In the genomic region with DNA sequence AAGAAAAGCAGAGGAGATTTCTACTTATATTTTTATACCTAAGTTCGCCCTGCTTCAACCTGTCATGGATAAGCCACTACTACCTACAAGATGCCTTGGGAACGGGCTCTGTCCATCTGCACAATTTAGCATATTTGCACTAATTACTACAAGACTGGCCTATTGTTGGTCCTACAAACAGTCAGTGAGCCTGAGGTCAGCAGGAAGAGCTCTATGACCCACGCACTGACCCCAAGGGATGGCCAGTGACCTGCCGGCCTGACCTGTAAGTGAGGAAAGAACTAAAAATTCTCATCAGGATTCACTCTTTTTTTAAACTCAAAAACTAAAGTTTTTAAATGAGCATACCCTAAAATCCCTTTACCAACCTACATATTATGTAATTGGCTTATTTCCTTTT, we compare ENCODE assay signal across 25 cellular contexts.
DNase-seq lines count a peak whose midpoint lies in the region; ATAC-seq, FAIRE-seq and TF ChIP-seq lines count a peak whose summit lies in the region.
"Had no signal": no experiment of that assay in that cellular context is flagged by ENCODE, and none has a peak within 500 bp of the region (broad histone marks: within the 10 kb centered on the region; RNA-seq: fewer than 3 reads in every experiment).

No MANE protein-coding gene starts in this region.

- no peak for FAIRE-seq in K562 (lab: Jason Lieb, UNC)
- FAIRE-seq in H1 (lab: Jason Lieb, UNC): no peak
- FAIRE-seq: A204.1, D721Med, G401.6, GM12891, GM19239 had no signal

- TF ChIP-seq POLR2A in K562 (conservative IDR thresholded peaks at IDR 0.05) (no peak), H1 (IDR thresholded peaks at IDR 0.05; ENCODE audit: control extremely low read depth in 1 of 2, low read depth in 2 of 2, low read length in 2 of 2) (no peak)

- H2AFZ ChIP-seq in K562 (ENCODE audit: low read depth, low read length): peak overlapping the region; percentile 50
- no peak overlapping the region for H2AFZ ChIP-seq in H1 (ENCODE audit: low read length)
- H2AFZ ChIP-seq in neural progenitor cell (replicated peaks): no peak overlapping the region

- no peaks in the 10 kb centered on the region for H3F3A ChIP-seq in neural progenitor cell (ENCODE audit: low read depth)

- H4K91ac ChIP-seq in H1 (replicated peaks; ENCODE audit: insufficient read length, low read length): no peak overlapping the region

- H4K20me1 ChIP-seq in K562 (replicated peaks; ENCODE audit: control insufficient read depth, insufficient read depth, low read length): no peaks in the 10 kb centered on the region
- H4K20me1 ChIP-seq in H1 (replicated peaks in 1 of 2; ENCODE audit: control insufficient read depth in 1 of 2, insufficient read depth in 2 of 2, low read length in 2 of 2): no peaks in the 10 kb centered on the region
- no peaks in the 10 kb centered on the region for H4K20me1 ChIP-seq in neural progenitor cell (ENCODE audit: low read depth)
- H4K20me1 ChIP-seq: BLaER1 had no signal

- TF ChIP-seq EP300 in K562 (IDR thresholded peaks at IDR 0.05; ENCODE audit: low read length): no peak
- no peak for TF ChIP-seq EP300 in H1 (IDR thresholded peaks at IDR 0.05; ENCODE audit: borderline replicate concordance in 1 of 2, low read depth in 2 of 2, low read length in 2 of 2)

- no peak overlapping the region for H3K9ac ChIP-seq in K562 (ENCODE audit: insufficient read depth in 1 of 2, low read depth in 2 of 2, low read length in 2 of 2)
- H3K9ac ChIP-seq in H1 (replicated peaks in 1 of 4; ENCODE audit: extremely low read depth in 1 of 4, low read depth in 3 of 4, low read length in 3 of 4): no peak overlapping the region
- H3K9ac ChIP-seq in neural progenitor cell: no peak overlapping the region
- H3K9ac ChIP-seq: BLaER1 had no signal

- H3K14ac ChIP-seq in H1 (ENCODE audit: insufficient read length): no peak overlapping the region

- POLR2A ChIA-PET in K562 (lab: Yijun Ruan, JAX) (no interaction called here), H1 (lab: Charles Lee; ENCODE audit: partially characterized antibody) (no interaction called here)
- POLR2A ChIA-PET in CD8-positive, alpha-beta T cell (lab: Charles Lee): no interaction called here

- H3K4me1 ChIP-seq in K562 (replicated peaks in 1 of 2; ENCODE audit: control insufficient read depth in 2 of 2, insufficient read depth in 2 of 2, low read length in 2 of 2): peaks cover 0 to 4% of the 10 kb centered on the region in 2 experiments; a peak in 1 of 5 replicates
- H3K4me1 ChIP-seq in H1 (replicated peaks in 1 of 4; ENCODE audit: control insufficient read depth in 3 of 4, insufficient read depth in 4 of 4, low read length in 3 of 4): peaks cover 0 to 6% (median 2%) of the 10 kb centered on the region in 4 experiments; a peak in 4 of 7 replicates
- peaks cover 27% of the 10 kb centered on the region for H3K4me1 ChIP-seq in neural progenitor cell
- H3K4me1 ChIP-seq in CD8-positive, alpha-beta T cell (ENCODE audit: insufficient read depth, low read length): no peaks in the 10 kb centered on the region
- H3K4me1 ChIP-seq: BE2C, BLaER1, Caco-2 had no signal

- no peaks in the 10 kb centered on the region for H3K36me3 ChIP-seq in K562 (ENCODE audit: control insufficient read depth, insufficient read depth, low read length)
- no peaks in the 10 kb centered on the region; a peak in 1 of 8 replicates for H3K36me3 ChIP-seq in H1 (ENCODE audit: control insufficient read depth in 2 of 4, insufficient read depth in 4 of 4, low read length in 3 of 4)
- H3K36me3 ChIP-seq in neural progenitor cell: no peaks in the 10 kb centered on the region
- H3K36me3 ChIP-seq in CD8-positive, alpha-beta T cell (ENCODE audit: insufficient read depth, low read length): no peaks in the 10 kb centered on the region
- H3K36me3 ChIP-seq: BE2C, BLaER1 had no signal

- no peaks in the 10 kb centered on the region for H3K9me3 Mint-ChIP-seq in nephron progenitor cell
- H3K9me3 Mint-ChIP-seq in neural progenitor cell: no peaks in the 10 kb centered on the region
- no peaks in the 10 kb centered on the region for H3K9me3 Mint-ChIP-seq in CD8-positive, alpha-beta T cell
- H3K9me3 Mint-ChIP-seq: CD14-positive monocyte; CD4-positive, alpha-beta memory T cell; CD4-positive, CD25-positive, alpha-beta regulatory T cell had no signal

- no peak overlapping the region for H2BK120ac ChIP-seq in H1 (replicated peaks; ENCODE audit: low read depth, low read length)

- H3K23ac ChIP-seq in H1 (ENCODE audit: insufficient read length): no peak overlapping the region

- H3K27ac Mint-ChIP-seq in nephron progenitor cell (no peak overlapping the region), neural progenitor cell (no peak overlapping the region)
- H3K27ac Mint-ChIP-seq in CD8-positive, alpha-beta T cell: no peak overlapping the region
- H3K27ac Mint-ChIP-seq: CD14-positive monocyte; CD4-positive, alpha-beta memory T cell; CD4-positive, CD25-positive, alpha-beta regulatory T cell had no signal

- no peak for DNase-seq in K562 (ENCODE audit: extremely low read depth in 1 of 4, low spot score in 3 of 4)
- DNase-seq in H1 (ENCODE audit: low read depth in 1 of 2, low spot score in 2 of 2): no peak
- DNase-seq in nephron progenitor cell: peak; percentile 5
- DNase-seq in neural progenitor cell (ENCODE audit: low spot score): peak; percentile 53
- no peak for DNase-seq in CD8-positive, alpha-beta T cell
- no peak for DNase-seq in NOMO-1 (lab: John Stamatoyannopoulos, UW; ENCODE audit: unreplicated experiment in 2 of 2)
- no peak for DNase-seq in activated T-cell treated with anti-CD3 and anti-CD28 coated beads for 4 hours
- DNase-seq: 8988T; ACHN; BE2C; C1 segment of cervical spinal cord; Caco-2; Calu3; CD4-positive, alpha-beta memory T cell; CD4-positive, CD25-positive, alpha-beta regulatory T cell; DMS79 treated with DMSO at 0.1 percent for 48 hours; GF-D8 had no signal

- no peaks in the 10 kb centered on the region for H3K27me3 ChIP-seq in K562 (ENCODE audit: control insufficient read depth in 2 of 2, insufficient read depth in 2 of 2, low read length in 2 of 2)
- H3K27me3 ChIP-seq in H1 (replicated peaks in 1 of 4; ENCODE audit: control insufficient read depth in 3 of 4, extremely low read depth in 1 of 4, insufficient read depth in 3 of 4, low read length in 3 of 4): no peaks in the 10 kb centered on the region
- no peaks in the 10 kb centered on the region for H3K27me3 ChIP-seq in neural progenitor cell
- H3K27me3 ChIP-seq in CD8-positive, alpha-beta T cell (ENCODE audit: insufficient read depth, low read length): no peaks in the 10 kb centered on the region
- H3K27me3 ChIP-seq: BE2C, BLaER1 had no signal

- in situ Hi-C loops in K562 (cut with MboI): no loop called here

- 0 out of 2 replicates have a peak overlapping the region, but pooled peaks have one; percentile 4 for H2BK20ac ChIP-seq in H1 (ENCODE audit: low read length)

- no peak overlapping the region for H3K4ac ChIP-seq in H1 (replicated peaks; ENCODE audit: insufficient read length, low read depth, low read length)

- TF ChIP-seq RAD21 in K562 (CRISPR knock-in tag; conservative IDR thresholded peaks at IDR 0.05 in 1 of 2, IDR thresholded peaks at IDR 0.05 in 1 of 2): no peak
- no peak for TF ChIP-seq RAD21 in H1 (IDR thresholded peaks at IDR 0.05 in 1 of 2, conservative IDR thresholded peaks at IDR 0.05 in 1 of 2; ENCODE audit: low read depth in 2 of 2, low read length in 2 of 2)

- H3K27me3 Mint-ChIP-seq in nephron progenitor cell (ENCODE audit: low read depth, poor library complexity) (no peaks in the 10 kb centered on the region), neural progenitor cell (ENCODE audit: insufficient read depth, low read depth) (peaks cover 2% of the 10 kb centered on the region)
- H3K27me3 Mint-ChIP-seq in CD8-positive, alpha-beta T cell (ENCODE audit: low read depth): no peaks in the 10 kb centered on the region
- H3K27me3 Mint-ChIP-seq: CD4-positive, CD25-positive, alpha-beta regulatory T cell had no signal

- no TSS peak for BruUV-seq in K562 (replicated peaks; lab: Mats Ljungman, UMichigan)

- no peak overlapping the region for H2BK5ac ChIP-seq in H1 (ENCODE audit: low read depth, low read length)

- H3K4me1 Mint-ChIP-seq in nephron progenitor cell (peaks cover 51% of the 10 kb centered on the region), neural progenitor cell (peaks cover 46% of the 10 kb centered on the region)
- no peaks in the 10 kb centered on the region for H3K4me1 Mint-ChIP-seq in CD8-positive, alpha-beta T cell (ENCODE audit: low read depth)
- H3K4me1 Mint-ChIP-seq: CD14-positive monocyte; CD4-positive, alpha-beta memory T cell; CD4-positive, CD25-positive, alpha-beta regulatory T cell had no signal

- H3K79me1 ChIP-seq in H1 (ENCODE audit: low read depth, low read length): no peaks in the 10 kb centered on the region

- H3K4me3 ChIP-seq in K562 (no peak overlapping the region), H1 (ENCODE audit: extremely low read depth in 1 of 4, insufficient read depth in 2 of 4, low read depth in 3 of 4, low read length in 4 of 4) (no peak overlapping the region), neural progenitor cell (no peak overlapping the region)
- H3K4me3 ChIP-seq in CD8-positive, alpha-beta T cell (ENCODE audit: low read depth, low read length): no peak overlapping the region
- H3K4me3 ChIP-seq: BLaER1 had no signal

- 56% methylated on average over 4 of the region's 4 CpGs for WGBS in K562 (ENCODE audit: insufficient coverage, low coverage, missing lambda C conversion rate)
- 82% methylated on average over 4 of the region's 4 CpGs; no CpG with 5 or more reads in 1 of the 2 experiments for WGBS in H1 (ENCODE audit: extremely low coverage in 1 of 2, insufficient coverage in 1 of 2, insufficient read length in 1 of 2, insufficient replicate concordance in 2 of 2, low coverage in 1 of 2, low lambda C conversion rate in 2 of 2, missing lambda C conversion rate in 1 of 2), 2 experiments

- H3K9me1 ChIP-seq in K562 (ENCODE audit: control insufficient read depth, insufficient read depth, low read length): no peaks in the 10 kb centered on the region

- no peak overlapping the region for H4K5ac ChIP-seq in H1 (ENCODE audit: insufficient read length, low read depth, low read length)

- H3K4me3 Mint-ChIP-seq in nephron progenitor cell (no peak overlapping the region), neural progenitor cell (no peak overlapping the region)
- H3K4me3 Mint-ChIP-seq in CD8-positive, alpha-beta T cell: no peak overlapping the region
- H3K4me3 Mint-ChIP-seq: CD14-positive monocyte; CD4-positive, alpha-beta memory T cell; CD4-positive, CD25-positive, alpha-beta regulatory T cell had no signal

- H3K27ac ChIP-seq in K562 (ENCODE audit: extremely low read depth, low read depth, low read length) (no peak overlapping the region), H1 (ENCODE audit: low read depth, low read length) (no peak overlapping the region), neural progenitor cell (no peak overlapping the region)
- no peak overlapping the region for H3K27ac ChIP-seq in CD8-positive, alpha-beta T cell (ENCODE audit: low read depth, low read length)
- H3K27ac ChIP-seq: BLaER1 had no signal

- H3K56ac ChIP-seq in H1 (replicated peaks; ENCODE audit: insufficient read length, low read depth, low read length): no peak overlapping the region

- H3K9me3 ChIP-seq in K562 (replicated peaks; ENCODE audit: control insufficient read depth, insufficient read depth, low read depth, low read length): no peaks in the 10 kb centered on the region
- no peaks in the 10 kb centered on the region for H3K9me3 ChIP-seq in H1 (ENCODE audit: insufficient read depth in 2 of 2, low read depth in 1 of 2, low read length in 1 of 2)
- no peaks in the 10 kb centered on the region for H3K9me3 ChIP-seq in neural progenitor cell (ENCODE audit: low read depth)
- no peaks in the 10 kb centered on the region for H3K9me3 ChIP-seq in CD8-positive, alpha-beta T cell (ENCODE audit: low read length)
- H3K9me3 ChIP-seq: BE2C, BLaER1, Caco-2 had no signal

- CTCF ChIA-PET in K562 (lab: Yijun Ruan, JAX; ENCODE audit: low intra/inter-chr PET ratio) (no interaction called here), H1 (lab: Charles Lee; ENCODE audit: partially characterized antibody) (no interaction called here)
- CTCF ChIA-PET in CD8-positive, alpha-beta T cell (lab: Charles Lee): no interaction called here

- no peak overlapping the region for H2BK12ac ChIP-seq in H1 (ENCODE audit: low read depth, low read length)

- H2BK15ac ChIP-seq in H1 (ENCODE audit: low read length): no peak overlapping the region

- intact Hi-C loops in K562 (cut with micrococcal nuclease): no loop called here
- intact Hi-C loops in CD8-positive, alpha-beta T cell (cut with DNase I, micrococcal nuclease): no loop called here

- ATAC-seq in K562 (peak; percentile 57), HG02981 (IDR thresholded peaks at IDR 0.05; ENCODE audit: unreplicated experiment) (no peak)
- ATAC-seq in CD8-positive, alpha-beta T cell: no peak

- no peak overlapping the region for H4K8ac ChIP-seq in H1 (ENCODE audit: extremely low read depth, insufficient read depth, low read length)

- H3K79me2 ChIP-seq in K562 (ENCODE audit: control insufficient read depth, insufficient read depth, low read length) (no peaks in the 10 kb centered on the region), H1 (ENCODE audit: control insufficient read depth in 1 of 2, insufficient read depth in 2 of 2, low read length in 2 of 2) (no peaks in the 10 kb centered on the region), neural progenitor cell (ENCODE audit: low read depth) (no peaks in the 10 kb centered on the region)

- no peak for TF ChIP-seq CTCF in K562 (IDR thresholded peaks at IDR 0.05 in 2 of 3, conservative IDR thresholded peaks at IDR 0.05 in 1 of 3; ENCODE audit: insufficient read depth in 2 of 3, low read depth in 1 of 3, low read length in 3 of 3)
- TF ChIP-seq CTCF in H1 (IDR thresholded peaks at IDR 0.05; ENCODE audit: control extremely low read depth in 1 of 3, insufficient read depth in 1 of 3, low read depth in 1 of 3, low read length in 3 of 3): no peak
- no peak for TF ChIP-seq CTCF in nephron progenitor cell (IDR thresholded peaks at IDR 0.05)
- no peak for TF ChIP-seq CTCF in neural progenitor cell (IDR thresholded peaks at IDR 0.05)
- no peak for TF ChIP-seq CTCF in CD8-positive, alpha-beta T cell (IDR thresholded peaks at IDR 0.05)

- no peak overlapping the region for H2AK5ac ChIP-seq in H1 (ENCODE audit: low read depth, low read length)

- H3K36me3 Mint-ChIP-seq in nephron progenitor cell (ENCODE audit: low read depth) (no peaks in the 10 kb centered on the region), neural progenitor cell (no peaks in the 10 kb centered on the region)
- no peaks in the 10 kb centered on the region for H3K36me3 Mint-ChIP-seq in CD8-positive, alpha-beta T cell
- H3K36me3 Mint-ChIP-seq: CD14-positive monocyte; CD4-positive, alpha-beta memory T cell; CD4-positive, CD25-positive, alpha-beta regulatory T cell had no signal

- no peak overlapping the region for H3K18ac ChIP-seq in H1 (ENCODE audit: extremely low read depth, low read length)

- H3K23me2 ChIP-seq in H1 (ENCODE audit: low read depth, low read length): no peaks in the 10 kb centered on the region

- no peak overlapping the region for H3K4me2 ChIP-seq in K562 (ENCODE audit: insufficient read depth, low read length)
- no peak overlapping the region for H3K4me2 ChIP-seq in H1 (ENCODE audit: insufficient read depth in 1 of 2, low read depth in 2 of 2, low read length in 2 of 2)
- H3K4me2 ChIP-seq in neural progenitor cell: no peak overlapping the region
- H3K4me2 ChIP-seq: BLaER1 had no signal

Comparison
In these comparisons a context has a peak if more than half of its experiments do, and no peak if none do; other contexts are left out.
1. DNase-seq: peak in nephron progenitor cell (single experiment) and neural progenitor cell (single experiment); none in K562 (0 of 4), H1 (0 of 2), CD8-positive, alpha-beta T cell (0 of 7), NOMO-1 (0 of 2) and activated T-cell treated with anti-CD3 and anti-CD28 coated beads for 4 hours (single experiment).